In genomic region chr9:104747565-104748358, GRCh38 we compare ENCODE assay signal across 8 cellular contexts.
DNase-seq lines count a peak whose midpoint lies in the region; ATAC-seq lines count a peak whose summit lies in the region.

NIPSNAP3A (plus strand) TSS chr9:104747683; CDS start chr9:104747793, 110 bp downstream.

- H3K27ac ChIP-seq in caudate nucleus (ENCODE audit: low read depth, low read length): peak within 1 kb of the TSS; percentile 93

- ATAC-seq in GM18873 (IDR thresholded peaks at IDR 0.05; ENCODE audit: low FRiP score, unreplicated experiment) (peak; percentile 69), HG03135 (IDR thresholded peaks at IDR 0.05; ENCODE audit: unreplicated experiment) (peak; percentile 86)

- DNase-seq in AG08395 (ENCODE audit: low spot score) (peak; percentile 89), NCI-H345 (lab: John Stamatoyannopoulos, UW) (peak; percentile 89), caudate nucleus (lab: John Stamatoyannopoulos, UW) (peak in 59 of 61 donors; percentile 24 to 96 (median 85)), islet precursor cell (peak; percentile 92)
- peak; percentile 67 to 77 (median 75) for DNase-seq in activated CD4-positive, CD25-positive, alpha-beta regulatory T cell (lab: John Stamatoyannopoulos, UW)
- peak; percentile 83 for DNase-seq in stimulated activated CD4-positive, alpha-beta T cell treated with anti-CD3 and anti-CD28 coated beads, Interleukin-12 subunit alpha, Interleukin-12 subunit beta, amount 100 ng/mL, for 4 hours

Comparison
In these comparisons a context has a peak if more than half of its experiments do, and no peak if none do; other contexts are left out.
1. Peak in every context shown above with its lines: DNase-seq, ATAC-seq and H3K27ac ChIP-seq.